In the genomic region with DNA sequence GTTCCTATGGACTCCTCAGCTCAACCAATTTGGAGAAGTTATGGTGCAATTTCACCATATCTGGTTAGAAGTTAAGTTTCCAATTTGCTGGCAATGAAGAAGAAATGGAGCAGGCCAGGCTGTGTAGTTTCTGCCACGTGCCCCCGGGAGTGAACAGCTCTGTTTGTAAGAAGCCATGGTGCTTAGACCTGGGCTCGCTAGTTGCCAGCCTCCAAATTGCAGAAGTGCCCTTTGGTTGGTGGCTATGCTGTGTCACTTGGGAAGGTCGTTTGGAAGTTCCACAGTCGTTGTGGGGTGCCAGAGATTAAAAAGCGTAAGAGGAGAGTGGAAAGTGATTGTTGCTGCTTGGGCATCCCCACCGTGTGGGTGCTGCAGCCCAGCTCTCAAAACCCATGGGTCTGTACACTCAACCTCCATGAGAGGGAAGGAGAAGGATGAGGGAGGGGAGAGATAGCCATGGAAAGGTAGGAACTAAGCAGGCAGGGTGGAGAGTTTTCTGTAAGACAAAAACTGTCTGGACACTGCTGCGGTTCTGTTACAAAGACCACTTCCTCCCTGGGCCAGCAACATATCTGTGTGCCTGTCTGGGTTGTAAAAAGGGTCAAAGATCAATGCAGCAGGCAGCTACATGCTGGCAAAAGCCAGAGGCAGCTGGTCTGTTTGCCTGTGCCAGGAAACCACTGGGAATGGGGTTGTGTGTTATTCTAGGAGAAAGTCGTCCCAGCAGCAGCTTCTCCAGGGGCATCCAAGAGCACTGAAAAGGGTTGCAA, we compare ENCODE assay signal across 12 cellular contexts. TPM values are rescaled to one million over a fixed set of nuclear protein-coding genes. Genes with fewer than 3 reads are reported as not detected.
A peak's percentile ranks its signal among the peaks of the same experiment; 100 is the strongest.
DNase-seq lines count a peak whose midpoint lies in the region; ATAC-seq and TF ChIP-seq lines count a peak whose summit lies in the region.
"Had no signal": no experiment of that assay in that cellular context is flagged by ENCODE, and none has a peak within 500 bp of the region (broad histone marks: within the 10 kb centered on the region; RNA-seq: fewer than 3 reads in every experiment).

No MANE protein-coding gene starts in this region.

- H3K9me3 ChIP-seq in Panc1 (ENCODE audit: control insufficient read depth, insufficient read depth, low read depth, low read length) (no peaks in the 10 kb centered on the region), prostate gland (no peaks in the 10 kb centered on the region)
- H3K9me3 ChIP-seq: ascending aorta, testis had no signal

- DNase-seq in HT-29 (ENCODE audit: low spot score) (peak; percentile 44), Panc1 (ENCODE audit: low read depth, low spot score) (no peak), fibroblast of villous mesenchyme (ENCODE audit: low read depth) (peak; percentile 88), pulmonary artery endothelial cell (ENCODE audit: low read depth, low spot score) (peak; percentile 30), prostate gland (ENCODE audit: low spot score) (no peak), posterior vena cava (ENCODE audit: low spot score) (no peak)
- DNase-seq: activated CD4-positive, alpha-beta memory T cell treated with anti-CD3 and anti-CD28 coated beads for 36 hours; PC-3; stimulated activated CD4-positive, alpha-beta T cell treated with anti-CD3 and anti-CD28 coated beads, Interleukin-1b, Interleukin-23, amount 100 ng/mL, for 48 hours; testis had no signal

- peak overlapping the region; percentile 91 for H3K27ac ChIP-seq in Panc1 (ENCODE audit: low read length)
- no peak overlapping the region for H3K27ac ChIP-seq in prostate gland
- H3K27ac ChIP-seq: ascending aorta, testis had no signal

- 59% methylated on average over 9 of the region's 9 CpGs for WGBS in prostate gland

- no peak for TF ChIP-seq POLR2A in prostate gland (IDR thresholded peaks at IDR 0.05)

- H3K4me3 ChIP-seq in Panc1 (ENCODE audit: low read depth in 2 of 2, low read length in 2 of 2) (no peak overlapping the region), fibroblast of villous mesenchyme (ENCODE audit: low read depth, low read length) (no peak overlapping the region), prostate gland (no peak overlapping the region)
- H3K4me3 ChIP-seq: ascending aorta, testis had no signal

- ATAC-seq in Panc1 = peak; percentile 33; the same call in 1 of the 2 replicates
- ATAC-seq in HG03175 (IDR thresholded peaks at IDR 0.05; ENCODE audit: unreplicated experiment) = no peak
- ATAC-seq: PC-3 had no signal

- intact Hi-C loops in Panc1 (cut with micrococcal nuclease; ENCODE audit: unreplicated experiment) = loop anchor here (10.0 kb wide), 1 partner anchor 49 kb away; no protein-coding TSS in a partner anchor
- intact Hi-C loops in prostate gland (cut with DNase I) = loop anchor here (10.0 kb wide), 1 partner anchor 49 kb away; no protein-coding TSS in a partner anchor
- intact Hi-C loops in posterior vena cava (cut with DNase I) = loop anchor here in 1 of 2 donors (1.0 kb wide), 1 partner anchor 27 kb away; no protein-coding TSS in a partner anchor

- no peaks in the 10 kb centered on the region for H3K36me3 ChIP-seq in Panc1 (ENCODE audit: control insufficient read depth, insufficient read depth, low read length)
- H3K36me3 ChIP-seq in prostate gland = no peaks in the 10 kb centered on the region
- H3K36me3 ChIP-seq: ascending aorta had no signal

- CTCF ChIA-PET in Panc1 (lab: Charles Lee) = no interaction called here

- in situ Hi-C loops in Panc1 (cut with HindIII; ENCODE audit: low pct_unique_long_range_greater_than_20kb, low sequenced_read_pairs) = no loop called here

- POLR2A ChIA-PET in Panc1 (lab: Charles Lee) = no interaction called here

- H3K4me1 ChIP-seq in Panc1 (ENCODE audit: control insufficient read depth, insufficient read depth, low read length) (peaks cover 28% of the 10 kb centered on the region), prostate gland (replicated peaks) (no peaks in the 10 kb centered on the region)

- BruUV-seq in Panc1 (replicated peaks; lab: Mats Ljungman, UMichigan) = no TSS peak

- H3K27me3 ChIP-seq in Panc1 (ENCODE audit: control insufficient read depth, insufficient read depth, low read length) = no peaks in the 10 kb centered on the region
- no peaks in the 10 kb centered on the region for H3K27me3 ChIP-seq in prostate gland (replicated peaks; ENCODE audit: insufficient read depth)
- H3K27me3 ChIP-seq: ascending aorta, testis had no signal

- TF ChIP-seq CTCF in Panc1 (IDR thresholded peaks at IDR 0.05) (no peak), fibroblast of villous mesenchyme (IDR thresholded peaks at IDR 0.05; ENCODE audit: insufficient read depth, low read depth, low read length) (no peak), prostate gland (IDR thresholded peaks at IDR 0.05) (no peak)

RNA-seq across cellular contexts. Expression of a gene that starts 10.8 kb away (rescaled TPM):
- 0.41 TPM in 1 of 2 replicates, not detected in the other for total RNA-seq in HT-29 (2014; rRNA removed; shearing (Covaris generic))
- total RNA-seq in Panc1 (2021; ENCODE audit: unreplicated experiment) (2.1 TPM), fibroblast of villous mesenchyme (0.32 and 0.43 TPM in 2 replicates), pulmonary artery endothelial cell (0.25 TPM in 1 of 2 replicates, not detected in the other), prostate gland (10 to 100 TPM in 1 of 2 donors, 1 to 10 TPM in 1; 7.3 to 20.6 TPM), posterior vena cava (10 to 100 TPM; 26.8 to 49.6 TPM)
- polyA plus RNA-seq in Panc1 (2012; ENCODE audit: insufficient read length) = 0.65 TPM
- total RNA-seq: PC-3 had no signal

Comparison
In these comparisons a context has a peak if more than half of its experiments do, and no peak if none do; other contexts are left out.
1. DNase-seq: peak in HT-29 (single experiment), fibroblast of villous mesenchyme (single experiment) and pulmonary artery endothelial cell (single experiment); none in Panc1 (single experiment), prostate gland (single experiment) and posterior vena cava (single experiment).